In genomic region chr2:132646805-132647115, GRCh38 we compare ENCODE assay signal across 20 cellular contexts. TPM values are rescaled to one million over a fixed set of nuclear protein-coding genes. Genes with fewer than 3 reads are reported as not detected.
A peak's percentile ranks its signal among the peaks of the same experiment; 100 is the strongest.
DNase-seq lines count a peak whose midpoint lies in the region; ATAC-seq, FAIRE-seq and TF ChIP-seq lines count a peak whose summit lies in the region.
"Had no signal": no experiment of that assay in that cellular context is flagged by ENCODE, and none has a peak within 500 bp of the region (broad histone marks: within the 10 kb centered on the region; RNA-seq: fewer than 3 reads in every experiment).

No MANE protein-coding gene starts in this region.

- peaks cover 20% of the 10 kb centered on the region for H3K4me1 Mint-ChIP-seq in GM23338

- no peak for TF ChIP-seq POLR2A in H54 (IDR thresholded peaks at IDR 0.05; ENCODE audit: low read depth, low read length)

- H3K36me3 ChIP-seq in BLaER1: no peaks in the 10 kb centered on the region
- H3K36me3 ChIP-seq in GM23338 (ENCODE audit: insufficient read depth): no peaks in the 10 kb centered on the region
- no peaks in the 10 kb centered on the region for H3K36me3 ChIP-seq in OCI-LY7 (ENCODE audit: insufficient read depth, low read length)
- H3K36me3 ChIP-seq in parathyroid adenoma (ENCODE audit: control insufficient read depth, insufficient read depth, low read length): no peaks in the 10 kb centered on the region

- H3K9me2 ChIP-seq in GM23338 (ENCODE audit: insufficient read depth) (no peaks in the 10 kb centered on the region), OCI-LY7 (ENCODE audit: insufficient read depth, low read length) (no peaks in the 10 kb centered on the region)

- H3F3A ChIP-seq in GM23338 (replicated peaks; ENCODE audit: low read depth): no peaks in the 10 kb centered on the region

- POLR2A ChIA-PET in OCI-LY7 (lab: Charles Lee): interaction anchor here (0.6 to 4.3 kb wide), 11 partner anchors 10 to 1539 kb away, joined by 3 to 27 read pairs (median 3); no protein-coding TSS in a partner anchor

- H4K20me1 ChIP-seq in BLaER1: no peaks in the 10 kb centered on the region
- H4K20me1 ChIP-seq in GM23338 (replicated peaks; ENCODE audit: insufficient read depth): no peaks in the 10 kb centered on the region
- no peaks in the 10 kb centered on the region for H4K20me1 ChIP-seq in OCI-LY7 (ENCODE audit: insufficient read depth, low read length)

- DNase-seq in GM23338 (ENCODE audit: low spot score): no peak
- DNase-seq in OCI-LY7 (ENCODE audit: low spot score): no peak
- DNase-seq in H54 (ENCODE audit: insufficient read length, low spot score): no peak
- no peak for DNase-seq in dedifferentiated amniotic fluid mesenchymal stem cell (ENCODE audit: extremely low spot score)
- DNase-seq: Caco-2; CD4-positive, alpha-beta T cell; GM23248; H7; HFFc6 had no signal

- no peaks in the 10 kb centered on the region for H3K27me3 ChIP-seq in BLaER1
- H3K27me3 ChIP-seq in GM23338 (ENCODE audit: insufficient read depth): no peaks in the 10 kb centered on the region
- no peaks in the 10 kb centered on the region for H3K27me3 ChIP-seq in parathyroid adenoma (ENCODE audit: control insufficient read depth, insufficient read depth, low read length)

- H3K4me3 Mint-ChIP-seq in GM23338: no peak overlapping the region
- H3K4me3 Mint-ChIP-seq: CD4-positive, alpha-beta T cell; HFFc6 had no signal

- H2AFZ ChIP-seq in GM23338 (0 out of 2 replicates have a peak overlapping the region, but pooled peaks have one; percentile 23), OCI-LY7 (ENCODE audit: low read length) (peak overlapping the region; percentile 70), parathyroid adenoma (peak overlapping the region; percentile 59)
- H2AFZ ChIP-seq: GM23248 had no signal

- no peak overlapping the region for H3K27ac ChIP-seq in BLaER1
- H3K27ac ChIP-seq in GM23338 (ENCODE audit: low read depth): no peak overlapping the region
- peak overlapping the region; percentile 85 for H3K27ac ChIP-seq in OCI-LY7 (ENCODE audit: low read depth, low read length, poor library complexity, severe bottlenecking)
- H3K27ac ChIP-seq in parathyroid adenoma: no peak overlapping the region
- H3K27ac ChIP-seq: C4-2B, GM23248 had no signal

- H3K9ac ChIP-seq in BLaER1: no peak overlapping the region
- no peak overlapping the region for H3K9ac ChIP-seq in parathyroid adenoma
- H3K9ac ChIP-seq: GM23248 had no signal

- intact Hi-C loops in OCI-LY7 (cut with micrococcal nuclease; ENCODE audit: unreplicated experiment): loop anchor here (10.0 kb wide), 1 partner anchor 1552 kb away; the partner anchor contains the start of gene FAM168B

- H3K27me3 Mint-ChIP-seq in GM23338 (ENCODE audit: insufficient read depth, low read depth, poor library complexity): peaks cover 9% of the 10 kb centered on the region

- CTCF ChIA-PET in OCI-LY7 (lab: Charles Lee; ENCODE audit: unreplicated experiment): no interaction called here

- no peak for FAIRE-seq in H54 (lab: Jason Lieb, UNC)
- FAIRE-seq: D721Med, G401.6, GM12891, GM19239, HepG2 had no signal

- no peaks in the 10 kb centered on the region for H3K79me2 ChIP-seq in GM23338 (replicated peaks; ENCODE audit: insufficient read depth)
- H3K79me2 ChIP-seq in OCI-LY7 (ENCODE audit: insufficient read depth, low read depth, low read length): no peaks in the 10 kb centered on the region
- H3K79me2 ChIP-seq in parathyroid adenoma: no peaks in the 10 kb centered on the region

- H3K36me3 Mint-ChIP-seq in GM23338 (ENCODE audit: low read depth): no peaks in the 10 kb centered on the region

- peaks cover 56% of the 10 kb centered on the region for H3K4me1 ChIP-seq in BLaER1
- H3K4me1 ChIP-seq in GM23338 (ENCODE audit: insufficient read depth): peaks cover 9% of the 10 kb centered on the region
- H3K4me1 ChIP-seq in OCI-LY7 (ENCODE audit: insufficient read depth, low read length, poor library complexity, severe bottlenecking): peaks cover 77% of the 10 kb centered on the region
- peaks cover 6% of the 10 kb centered on the region for H3K4me1 ChIP-seq in parathyroid adenoma

- H3K9me3 ChIP-seq in BLaER1 (no peaks in the 10 kb centered on the region), OCI-LY7 (ENCODE audit: low read length) (no peaks in the 10 kb centered on the region), parathyroid adenoma (ENCODE audit: control insufficient read depth, low read length) (no peaks in the 10 kb centered on the region)
- H3K9me3 ChIP-seq: Caco-2 had no signal

- H3K4me2 ChIP-seq in BLaER1 (peak overlapping the region; percentile 68), GM23338 (no peak overlapping the region), OCI-LY7 (ENCODE audit: low read length) (peak overlapping the region; percentile 67), parathyroid adenoma (ENCODE audit: low read length) (peak overlapping the region; percentile 18)

- TF ChIP-seq CTCF in GM23338 (conservative IDR thresholded peaks at IDR 0.05; ENCODE audit: low read depth in 2 of 2) (no peak), OCI-LY7 (conservative IDR thresholded peaks at IDR 0.05; ENCODE audit: low read length) (no peak), parathyroid adenoma (IDR thresholded peaks at IDR 0.05) (no peak)

- H3K4me3 ChIP-seq in BLaER1: no peak overlapping the region
- H3K4me3 ChIP-seq in GM23338: no peak overlapping the region
- peak overlapping the region; percentile 58 for H3K4me3 ChIP-seq in OCI-LY7 (ENCODE audit: low read depth, low read length, poor library complexity, severe bottlenecking)
- no peak overlapping the region for H3K4me3 ChIP-seq in parathyroid adenoma (ENCODE audit: low read depth, low read length)
- H3K4me3 ChIP-seq: GM23248 had no signal

- H3K9me3 Mint-ChIP-seq in GM23338: no peaks in the 10 kb centered on the region
- H3K9me3 Mint-ChIP-seq: CD4-positive, alpha-beta T cell; HFFc6 had no signal

- ATAC-seq in GM23338 (no peak), GM19397 (IDR thresholded peaks at IDR 0.05; ENCODE audit: unreplicated experiment) (no peak)
- ATAC-seq: HCT116, HepG2 had no signal

- H3K27ac Mint-ChIP-seq in GM23338: no peak overlapping the region
- H3K27ac Mint-ChIP-seq: CD4-positive, alpha-beta T cell; HFFc6 had no signal

- BruUV-seq in OCI-LY7 (replicated peaks; lab: Mats Ljungman, UMichigan): no TSS peak

TF ChIP-seq in GM23338, 12 proteins besides CTCF, POLR2A, EP300 and RAD21:
- TF ChIP-seq CREB1 (CRISPR knock-in tag; IDR thresholded peaks at IDR 0.05; ENCODE audit: low read depth) (no peak), EZH2 (IDR thresholded peaks at IDR 0.05; ENCODE audit: low read depth, unreplicated experiment) (no peak), ZNF114 (CRISPR knock-in tag; IDR thresholded peaks at IDR 0.05) (no peak)

RNA-seq across cellular contexts. Expression of gene LYPD1, which starts 23.2 kb away (rescaled TPM):
- total RNA-seq in GM23338 (2014; rRNA removed; shearing (Covaris generic)): 4.2 TPM in 2 replicates
- 1.5 and 1.7 TPM in 2 replicates for polyA plus RNA-seq in GM23338 (2016; fragmentation: Nextera tagmentation; extraction: Ambion mirVana)
- 1.5 and 1.8 TPM in 2 replicates for total RNA-seq in OCI-LY7 (2014; rRNA removed; shearing (Covaris generic))
- 1.4 and 2.0 TPM in 2 replicates for total RNA-seq in OCI-LY7 (2022)
- total RNA-seq: B cell; CD4-positive, alpha-beta T cell; HepG2 had no signal
- polyA plus RNA-seq: HepG2 had no signal
